ENCODE assay signal across 9 cellular contexts in the genomic region with DNA sequence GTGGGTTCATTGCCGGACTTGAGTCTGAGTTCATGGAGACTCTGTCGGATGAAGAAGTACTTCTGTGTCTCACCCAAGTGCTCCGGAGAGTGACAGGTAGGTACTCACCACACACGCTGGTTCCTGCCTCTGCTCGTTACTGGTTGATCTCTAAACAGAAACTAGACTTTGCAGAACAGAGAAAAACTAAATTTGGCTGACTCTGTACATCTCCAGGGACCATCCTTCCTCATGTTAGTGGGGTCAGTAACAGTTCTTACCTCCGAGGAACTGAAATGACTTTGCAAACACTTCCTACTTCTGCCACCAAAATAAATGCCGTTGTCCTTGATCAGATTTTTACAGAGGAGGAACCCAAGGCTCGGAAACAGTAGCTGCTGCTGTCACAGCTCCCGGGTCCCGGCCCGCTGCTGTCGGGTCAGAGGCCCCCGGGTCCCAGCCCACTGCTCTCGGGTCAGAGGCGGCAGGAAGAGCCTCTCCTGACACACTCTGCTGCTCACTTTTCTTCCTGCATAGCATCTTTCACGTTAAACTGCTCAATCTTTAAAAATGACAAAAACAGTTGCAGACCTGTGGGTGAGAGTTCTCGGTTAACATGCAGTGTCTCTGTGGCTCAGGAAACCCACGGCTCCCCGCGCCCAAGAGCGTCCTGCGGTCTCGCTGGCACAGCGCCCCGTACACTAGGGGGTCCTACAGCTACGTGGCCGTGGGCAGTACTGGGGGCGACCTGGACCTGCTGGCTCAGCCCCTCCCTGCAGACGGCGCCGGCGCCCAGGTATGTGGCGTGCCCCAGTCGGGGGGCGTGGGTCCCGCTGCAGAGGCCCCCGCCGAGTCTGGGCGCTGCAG. TPM values are rescaled to one million over a fixed set of nuclear protein-coding genes. Genes with fewer than 3 reads are reported as not detected.
A peak's percentile ranks its signal among the peaks of the same experiment; 100 is the strongest.
DNase-seq lines count a peak whose midpoint lies in the region; ATAC-seq and TF ChIP-seq lines count a peak whose summit lies in the region.
"Had no signal": no experiment of that assay in that cellular context is flagged by ENCODE, and none has a peak within 500 bp of the region (broad histone marks: within the 10 kb centered on the region; RNA-seq: fewer than 3 reads in every experiment).

No MANE protein-coding gene starts in this region.

- DNase-seq in Karpas-422, result peak; percentile 97
- peak; percentile 75 for DNase-seq in activated effector memory CD4-positive, alpha-beta T cell treated with anti-CD3 and anti-CD28 coated beads, Interleukin-2, amount 50 U/mL, for 16 hours
- DNase-seq in spleen, result peak; percentile 91
- no peak for DNase-seq in dedifferentiated amniotic fluid mesenchymal stem cell (ENCODE audit: extremely low spot score)
- no peak for DNase-seq in SHP77 treated with DMSO at 0.1 percent for 48 hours (lab: John Stamatoyannopoulos, UW)
- DNase-seq in WTC11 (ENCODE audit: low spot score), result no peak

- no peak overlapping the region for H3K27ac Mint-ChIP-seq in WTC11

- no peaks in the 10 kb centered on the region for H3K9me3 Mint-ChIP-seq in WTC11

- H3K4me3 ChIP-seq in Karpas-422 (ENCODE audit: low read length) (peak overlapping the region; percentile 64), spleen (peak overlapping the region; percentile 20 to 70 (median 44))

- intact Hi-C loops in spleen (cut with DNase I; ENCODE audit: low total_unique reads), result no loop called here

- H3K27me3 ChIP-seq in Karpas-422 (ENCODE audit: low read length), result no peaks in the 10 kb centered on the region
- H3K27me3 ChIP-seq in spleen (replicated peaks in 1 of 7), result no peaks in the 10 kb centered on the region

- H3K4me2 ChIP-seq in Karpas-422 (ENCODE audit: low read depth, low read length, poor library complexity, severe bottlenecking), result peak overlapping the region; percentile 82

- H4K20me1 ChIP-seq in Karpas-422 (ENCODE audit: insufficient read depth, low read depth, low read length), result no peaks in the 10 kb centered on the region

- H3K36me3 Mint-ChIP-seq in WTC11, result no peaks in the 10 kb centered on the region

- TF ChIP-seq CTCF in spleen (IDR thresholded peaks at IDR 0.05 in 8 of 11, conservative IDR thresholded peaks at IDR 0.05 in 3 of 11) (peak in 6 of 11 experiments; percentile 10 to 49 (median 22)), WTC11 (IDR thresholded peaks at IDR 0.05) (no peak)

- peak overlapping the region; percentile 89 for H2AFZ ChIP-seq in Karpas-422 (ENCODE audit: low read length)

- no peak overlapping the region for H3K4me3 Mint-ChIP-seq in WTC11

- no peaks in the 10 kb centered on the region; the same call in 1 of the 2 replicates for H3K27me3 Mint-ChIP-seq in WTC11 (ENCODE audit: low read depth)

- H3K4me1 Mint-ChIP-seq in WTC11, result peaks cover 3% of the 10 kb centered on the region; the same call in 1 of the 2 replicates

- WGBS in spleen, 5 donors, result 35 to 49% (median 38%) methylated on average over 39 of the region's 39 CpGs

- peaks cover 42% of the 10 kb centered on the region for H3K4me1 ChIP-seq in Karpas-422 (ENCODE audit: low read length)
- peaks cover 24 to 70% (median 60%) of the 10 kb centered on the region in 6 donors for H3K4me1 ChIP-seq in spleen

- ATAC-seq in GM18505 (IDR thresholded peaks at IDR 0.05; ENCODE audit: unreplicated experiment) (peak; percentile 76), GM21576 (IDR thresholded peaks at IDR 0.05; ENCODE audit: unreplicated experiment) (peak; percentile 77), WTC11 (no peak)

- TF ChIP-seq POLR2A in GM18505 (IDR thresholded peaks at IDR 0.05; ENCODE audit: borderline replicate concordance, extremely low read depth, insufficient read depth, insufficient read length) (peak; percentile 67), spleen (IDR thresholded peaks at IDR 0.05) (peak in 1 of 3 donors; percentile 65)

- H3K79me2 ChIP-seq in Karpas-422 (ENCODE audit: low read length), result peaks cover 1% of the 10 kb centered on the region; the same call in 1 of the 2 replicates

- H3K9ac ChIP-seq in Karpas-422 (ENCODE audit: low read length), result peak overlapping the region; percentile 66

- CTCF ChIA-PET in WTC11 (lab: Charles Lee), result interaction anchor here (1.9 kb wide), 1 partner anchor 60 kb away, joined by 5 read pairs; no protein-coding TSS in a partner anchor

- H3K27ac ChIP-seq in Karpas-422 (ENCODE audit: low read length), result peak overlapping the region; percentile 79
- peak overlapping the region; percentile 69 to 94 (median 88) for H3K27ac ChIP-seq in spleen

- POLR2A ChIA-PET in WTC11 (lab: Charles Lee), result interaction anchor here (0.6 kb wide), 1 partner anchor 177 kb away, joined by 3 read pairs; no protein-coding TSS in a partner anchor

- H3K9me3 ChIP-seq in Karpas-422 (ENCODE audit: low read length) (no peaks in the 10 kb centered on the region), spleen (no peaks in the 10 kb centered on the region)

- H3K36me3 ChIP-seq in Karpas-422 (ENCODE audit: insufficient read depth, low read length), result no peaks in the 10 kb centered on the region
- H3K36me3 ChIP-seq in spleen, result peaks cover 0 to 14% (median 3%) of the 10 kb centered on the region in 6 donors

- no peaks in the 10 kb centered on the region for H3K9me2 ChIP-seq in Karpas-422 (replicated peaks; ENCODE audit: insufficient read depth, low read length)

TF ChIP-seq in WTC11, 78 proteins besides CTCF, POLR2A, EP300 and RAD21:
- TF ChIP-seq, protein P1, sequence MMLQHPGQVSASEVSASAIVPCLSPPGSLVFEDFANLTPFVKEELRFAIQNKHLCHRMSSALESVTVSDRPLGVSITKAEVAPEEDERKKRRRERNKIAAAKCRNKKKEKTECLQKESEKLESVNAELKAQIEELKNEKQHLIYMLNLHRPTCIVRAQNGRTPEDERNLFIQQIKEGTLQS (CRISPR knock-in tag; conservative IDR thresholded peaks at IDR 0.05), result no peak
- TF ChIP-seq NR2C2 (CRISPR knock-in tag; IDR thresholded peaks at IDR 0.05) (no peak), ELF4 (CRISPR knock-in tag; IDR thresholded peaks at IDR 0.05; ENCODE audit: low read depth) (no peak), ESRRA (CRISPR knock-in tag; IDR thresholded peaks at IDR 0.05; ENCODE audit: borderline replicate concordance) (no peak), SP1 (CRISPR knock-in tag; conservative IDR thresholded peaks at IDR 0.05) (no peak)
- TF ChIP-seq, protein P2, sequence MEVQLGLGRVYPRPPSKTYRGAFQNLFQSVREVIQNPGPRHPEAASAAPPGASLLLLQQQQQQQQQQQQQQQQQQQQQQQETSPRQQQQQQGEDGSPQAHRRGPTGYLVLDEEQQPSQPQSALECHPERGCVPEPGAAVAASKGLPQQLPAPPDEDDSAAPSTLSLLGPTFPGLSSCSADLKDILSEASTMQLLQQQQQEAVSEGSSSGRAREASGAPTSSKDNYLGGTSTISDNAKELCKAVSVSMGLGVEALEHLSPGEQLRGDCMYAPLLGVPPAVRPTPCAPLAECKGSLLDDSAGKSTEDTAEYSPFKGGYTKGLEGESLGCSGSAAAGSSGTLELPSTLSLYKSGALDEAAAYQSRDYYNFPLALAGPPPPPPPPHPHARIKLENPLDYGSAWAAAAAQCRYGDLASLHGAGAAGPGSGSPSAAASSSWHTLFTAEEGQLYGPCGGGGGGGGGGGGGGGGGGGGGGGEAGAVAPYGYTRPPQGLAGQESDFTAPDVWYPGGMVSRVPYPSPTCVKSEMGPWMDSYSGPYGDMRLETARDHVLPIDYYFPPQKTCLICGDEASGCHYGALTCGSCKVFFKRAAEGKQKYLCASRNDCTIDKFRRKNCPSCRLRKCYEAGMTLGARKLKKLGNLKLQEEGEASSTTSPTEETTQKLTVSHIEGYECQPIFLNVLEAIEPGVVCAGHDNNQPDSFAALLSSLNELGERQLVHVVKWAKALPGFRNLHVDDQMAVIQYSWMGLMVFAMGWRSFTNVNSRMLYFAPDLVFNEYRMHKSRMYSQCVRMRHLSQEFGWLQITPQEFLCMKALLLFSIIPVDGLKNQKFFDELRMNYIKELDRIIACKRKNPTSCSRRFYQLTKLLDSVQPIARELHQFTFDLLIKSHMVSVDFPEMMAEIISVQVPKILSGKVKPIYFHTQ (CRISPR knock-in tag; IDR thresholded peaks at IDR 0.05), result no peak

RNA-seq across cellular contexts. Expression of a gene that starts 4.8 kb away (rescaled TPM):
- 26.9 and 33.6 TPM in 2 replicates for total RNA-seq in Karpas-422 (2014; rRNA removed; shearing (Covaris generic); ENCODE audit: low replicate concordance)
- total RNA-seq in spleen (10 to 100 TPM; 35.4 to 82.9 (median 63.7) TPM), WTC11 (2021) (51.8 to 63.0 TPM (median 53.0 TPM) in 3 replicates)
- polyA plus RNA-seq in spleen, result 100 to 1,000 TPM in 2 of 3 donors, 10 to 100 TPM in 1; 55.1 to 122 (median 101) TPM

RNA-seq across cellular contexts. Expression of a gene that starts 10.1 kb away (rescaled TPM):
- total RNA-seq in Karpas-422 (2014; rRNA removed; shearing (Covaris generic); ENCODE audit: low replicate concordance), result 1.6 TPM in 1 of 2 replicates, not detected in the other
- total RNA-seq in spleen (10 to 100 TPM; 16.2 to 34.0 (median 22.8) TPM), WTC11 (2021) (3.6 to 5.6 TPM (median 5.2 TPM) in 3 replicates)
- polyA plus RNA-seq in spleen, result 10 to 100 TPM; 15.4 to 26.0 (median 19.3) TPM

RNA-seq across cellular contexts. Expression of a gene that starts 16.0 kb away (rescaled TPM):
- total RNA-seq in Karpas-422 (2014; rRNA removed; shearing (Covaris generic); ENCODE audit: low replicate concordance), result 37.3 and 71.9 TPM in 2 replicates
- total RNA-seq in spleen, result 10 to 100 TPM; 29.8 to 46.2 (median 44.8) TPM
- polyA plus RNA-seq in spleen, result 10 to 100 TPM; 54.8 to 81.2 (median 62.7) TPM
- total RNA-seq in WTC11 (2021), result 84.1 to 91.8 TPM (median 88.8 TPM) in 3 replicates

RNA-seq across cellular contexts. Expression of a gene that starts 31.4 kb away (rescaled TPM):
- 0.97 and 1.5 TPM in 2 replicates for total RNA-seq in Karpas-422 (2014; rRNA removed; shearing (Covaris generic); ENCODE audit: low replicate concordance)
- total RNA-seq in spleen (10 to 100 TPM; 25.3 to 36.5 (median 27.7) TPM), WTC11 (2021) (31.3 to 40.5 TPM (median 33.8 TPM) in 3 replicates)
- 10 to 100 TPM; 43.8 to 79.6 (median 47.9) TPM for polyA plus RNA-seq in spleen

RNA-seq across cellular contexts. Expression of a gene that starts 35.2 kb away (rescaled TPM):
- not detected in 2 replicates for total RNA-seq in Karpas-422 (2014; rRNA removed; shearing (Covaris generic); ENCODE audit: low replicate concordance)
- total RNA-seq in spleen, result under 1 TPM in 3 of 7 donors, not detected in 4; 0.14 to 0.22 (median 0.14) TPM
- polyA plus RNA-seq in spleen, result under 1 TPM; 0.20 to 0.58 (median 0.41) TPM
- 0.27 to 0.59 TPM (median 0.32 TPM) in 3 replicates for total RNA-seq in WTC11 (2021)
- polyA plus RNA-seq: endothelial cell of umbilical vein had no signal

Comparison
In these comparisons a context has a peak if more than half of its experiments do, and no peak if none do; other contexts are left out.
1. DNase-seq: peak in Karpas-422 (single experiment), activated effector memory CD4-positive, alpha-beta T cell treated with anti-CD3 and anti-CD28 coated beads, Interleukin-2, amount 50 U/mL, for 16 hours (single experiment) and spleen (single experiment); none in dedifferentiated amniotic fluid mesenchymal stem cell (single experiment), SHP77 treated with DMSO at 0.1 percent for 48 hours (single experiment) and WTC11 (single experiment).